Comparison of ENCODE assay signal across 10 cellular contexts in the genomic region with DNA sequence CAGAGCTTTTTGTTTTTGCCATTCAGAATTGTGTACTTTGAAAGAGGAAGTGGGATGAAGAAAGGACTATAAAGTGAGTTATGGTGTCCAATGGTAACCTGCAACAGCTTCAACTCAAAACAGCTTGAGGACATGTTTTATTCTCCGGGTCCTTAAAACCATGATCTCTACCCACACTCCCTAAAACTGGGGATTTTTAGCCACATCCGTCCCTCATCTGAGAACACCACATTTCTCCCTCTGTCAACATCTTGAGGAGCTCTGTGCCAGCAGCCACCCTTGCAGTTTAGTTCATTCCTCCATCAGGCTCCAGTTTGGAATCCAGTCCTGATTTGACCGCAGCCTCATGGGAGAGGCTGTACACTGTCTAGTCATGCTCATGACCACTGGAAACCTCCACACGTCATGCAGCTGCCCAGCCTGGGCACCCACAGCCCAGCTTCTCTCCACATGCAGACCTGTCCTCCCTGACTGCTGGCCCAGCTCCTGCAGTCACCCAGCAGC.
A peak's percentile ranks its signal among the peaks of the same experiment; 100 is the strongest.
DNase-seq lines count a peak whose midpoint lies in the region; ATAC-seq, FAIRE-seq and TF ChIP-seq lines count a peak whose summit lies in the region.
"Had no signal": no experiment of that assay in that cellular context is flagged by ENCODE, and none has a peak within 500 bp of the region (broad histone marks: within the 10 kb centered on the region; RNA-seq: fewer than 3 reads in every experiment).

No MANE protein-coding gene starts in this region.

- no peaks in the 10 kb centered on the region for H3K36me3 Mint-ChIP-seq in activated naive CD8-positive, alpha-beta T cell treated with anti-CD3 and anti-CD28 coated beads, Interleukin-2, amount 50 U/mL, for 24 hours (ENCODE audit: low read depth)

- CTCF ChIA-PET in PC-9 (lab: Charles Lee) = no interaction called here

- intact Hi-C loops in PC-9 (cut with micrococcal nuclease; ENCODE audit: unreplicated experiment) = no loop called here

- H2AFZ ChIP-seq in PC-9 = no peak overlapping the region

- DNase-seq in activated naive CD8-positive, alpha-beta T cell treated with anti-CD3 and anti-CD28 coated beads, Interleukin-2, amount 50 U/mL, for 24 hours = no peak
- DNase-seq in small intestine (peak; percentile 27), PC-9 (no peak), NCI-H2081 treated with DMSO at 0.1 percent for 48 hours (lab: John Stamatoyannopoulos, UW) (no peak), putamen (ENCODE audit: low spot score) (no peak)
- DNase-seq: dorsolateral prefrontal cortex had no signal

- H3K4me2 ChIP-seq in PC-9 = no peak overlapping the region

- H3F3A ChIP-seq in PC-9 (ENCODE audit: insufficient read depth, low read depth) = no peaks in the 10 kb centered on the region

- no peaks in the 10 kb centered on the region for H3K27me3 Mint-ChIP-seq in activated naive CD8-positive, alpha-beta T cell treated with anti-CD3 and anti-CD28 coated beads, Interleukin-2, amount 50 U/mL, for 24 hours

- H3K36me3 ChIP-seq in small intestine (ENCODE audit: control insufficient read depth in 2 of 2, insufficient read depth in 2 of 2, low read length in 2 of 2) (no peaks in the 10 kb centered on the region), PC-9 (ENCODE audit: low read depth) (no peaks in the 10 kb centered on the region)
- H3K36me3 ChIP-seq: thyroid gland had no signal

- no peaks in the 10 kb centered on the region for H3K9me3 ChIP-seq in small intestine (ENCODE audit: control insufficient read depth, low read depth)
- no peaks in the 10 kb centered on the region; the same call in 1 of the 2 replicates for H3K9me3 ChIP-seq in PC-9 (ENCODE audit: insufficient read depth, low read depth)
- H3K9me3 ChIP-seq: thyroid gland had no signal

- no TSS peak for BruUV-seq in PC-9 (replicated peaks; lab: Mats Ljungman, UMichigan)

- FAIRE-seq in small intestine (lab: Jason Lieb, UNC) = no peak

- peak overlapping the region; percentile 35 for H3K27ac Mint-ChIP-seq in activated naive CD8-positive, alpha-beta T cell treated with anti-CD3 and anti-CD28 coated beads, Interleukin-2, amount 50 U/mL, for 24 hours

- H3K27me3 ChIP-seq in small intestine (ENCODE audit: control insufficient read depth in 2 of 2, insufficient read depth in 2 of 2, low read length in 2 of 2) (no peaks in the 10 kb centered on the region), PC-9 (ENCODE audit: insufficient read depth, low read depth) (peaks cover 92% of the 10 kb centered on the region)
- H3K27me3 ChIP-seq: thyroid gland had no signal

- no peaks in the 10 kb centered on the region for H3K9me2 ChIP-seq in PC-9 (ENCODE audit: insufficient read depth)

- H4K20me1 ChIP-seq in PC-9 (ENCODE audit: insufficient read depth) = no peaks in the 10 kb centered on the region

- no peaks in the 10 kb centered on the region for H3K79me2 ChIP-seq in PC-9 (ENCODE audit: low read depth)

- H3K4me3 Mint-ChIP-seq in activated naive CD8-positive, alpha-beta T cell treated with anti-CD3 and anti-CD28 coated beads, Interleukin-2, amount 50 U/mL, for 24 hours = no peak overlapping the region

- no peak overlapping the region for H3K4me3 ChIP-seq in small intestine (ENCODE audit: low read depth in 1 of 2, low read length in 2 of 2)
- no peak overlapping the region for H3K4me3 ChIP-seq in PC-9
- H3K4me3 ChIP-seq: dorsolateral prefrontal cortex, thyroid gland had no signal

- no peak for TF ChIP-seq CTCF in PC-9 (conservative IDR thresholded peaks at IDR 0.05)

- no peaks in the 10 kb centered on the region for H3K4me1 ChIP-seq in small intestine (ENCODE audit: control insufficient read depth in 2 of 2, insufficient read depth in 1 of 2, low read depth in 1 of 2, low read length in 1 of 2)
- H3K4me1 ChIP-seq in PC-9 (replicated peaks; ENCODE audit: insufficient read depth) = no peaks in the 10 kb centered on the region

- H3K4me1 Mint-ChIP-seq in activated naive CD8-positive, alpha-beta T cell treated with anti-CD3 and anti-CD28 coated beads, Interleukin-2, amount 50 U/mL, for 24 hours = peaks cover 48% of the 10 kb centered on the region

- ATAC-seq in GM18502 (IDR thresholded peaks at IDR 0.05; ENCODE audit: poor library complexity, unreplicated experiment) = peak; percentile 62
- ATAC-seq in HG03520 (IDR thresholded peaks at IDR 0.05; ENCODE audit: unreplicated experiment) = peak; percentile 64
- ATAC-seq in activated naive CD8-positive, alpha-beta T cell treated with anti-CD3 and anti-CD28 coated beads, Interleukin-2, amount 50 U/mL, for 24 hours = peak; percentile 48
- no peak for ATAC-seq in HG02610 (IDR thresholded peaks at IDR 0.05; ENCODE audit: unreplicated experiment)

- H3K27ac ChIP-seq in small intestine (ENCODE audit: low read depth in 1 of 2, low read length in 1 of 2) (peak overlapping the region in 1 of 2 donors; percentile 79), PC-9 (no peak overlapping the region)
- H3K27ac ChIP-seq: dorsolateral prefrontal cortex, thyroid gland had no signal

- POLR2A ChIA-PET in PC-9 (lab: Charles Lee; ENCODE audit: unreplicated experiment) = no interaction called here

- peaks cover 4% of the 10 kb centered on the region for H3K9me3 Mint-ChIP-seq in activated naive CD8-positive, alpha-beta T cell treated with anti-CD3 and anti-CD28 coated beads, Interleukin-2, amount 50 U/mL, for 24 hours

- 67 to 79% (median 69%) methylated on average over 4 of the region's 4 CpGs for WGBS in small intestine, 3 donors
